15 cellular contexts compared by ENCODE assay signal in genomic region chr1:231272880-231273279, GRCh38. TPM values are rescaled to one million over a fixed set of nuclear protein-coding genes. Genes with fewer than 3 reads are reported as not detected.
DNase-seq lines count a peak whose midpoint lies in the region; ATAC-seq and TF ChIP-seq lines count a peak whose summit lies in the region.
"Had no signal": no experiment of that assay in that cellular context is flagged by ENCODE, and none has a peak within 500 bp of the region (broad histone marks: within the 10 kb centered on the region; RNA-seq: fewer than 3 reads in every experiment).

No MANE protein-coding gene starts in this region.

- peak overlapping the region; percentile 38 to 62 for H3K27ac Mint-ChIP-seq in natural killer cell treated with Interleukin-12 subunit alpha and Interleukin-12 subunit beta and Interleukin-15 and Interleukin-18, amount 100 ng/mL, for 72 hours
- H3K27ac Mint-ChIP-seq in natural killer cell: no peak overlapping the region
- H3K27ac Mint-ChIP-seq in activated naive CD8-positive, alpha-beta T cell: peak overlapping the region; percentile 89
- H3K27ac Mint-ChIP-seq: T-helper 17 cell had no signal

- ATAC-seq in natural killer cell treated with Interleukin-12 subunit alpha and Interleukin-12 subunit beta and Interleukin-15 and Interleukin-18, amount 100 ng/mL, for 72 hours: no peak
- no peak for ATAC-seq in natural killer cell
- no peak for ATAC-seq in HG03457 (IDR thresholded peaks at IDR 0.05; ENCODE audit: unreplicated experiment)
- ATAC-seq in GM21737 (IDR thresholded peaks at IDR 0.05; ENCODE audit: unreplicated experiment): no peak
- no peak for ATAC-seq in GM18861 (IDR thresholded peaks at IDR 0.05; ENCODE audit: unreplicated experiment)
- ATAC-seq: T-helper 17 cell had no signal

- TF ChIP-seq CTCF in natural killer cell (IDR thresholded peaks at IDR 0.05): no peak

- no peaks in the 10 kb centered on the region for H3K9me3 Mint-ChIP-seq in natural killer cell treated with Interleukin-12 subunit alpha and Interleukin-12 subunit beta and Interleukin-15 and Interleukin-18, amount 100 ng/mL, for 72 hours
- no peaks in the 10 kb centered on the region for H3K9me3 Mint-ChIP-seq in natural killer cell
- H3K9me3 Mint-ChIP-seq in activated naive CD8-positive, alpha-beta T cell (ENCODE audit: low read depth): no peaks in the 10 kb centered on the region

- peak overlapping the region; percentile 42 for H3K4me3 Mint-ChIP-seq in natural killer cell treated with Interleukin-12 subunit alpha and Interleukin-12 subunit beta and Interleukin-15 and Interleukin-18, amount 100 ng/mL, for 72 hours
- no peak overlapping the region for H3K4me3 Mint-ChIP-seq in natural killer cell
- H3K4me3 Mint-ChIP-seq in activated naive CD8-positive, alpha-beta T cell: no peak overlapping the region
- H3K4me3 Mint-ChIP-seq: T-helper 17 cell had no signal

- no peaks in the 10 kb centered on the region for H3K27me3 Mint-ChIP-seq in natural killer cell treated with Interleukin-12 subunit alpha and Interleukin-12 subunit beta and Interleukin-15 and Interleukin-18, amount 100 ng/mL, for 72 hours
- H3K27me3 Mint-ChIP-seq in natural killer cell (ENCODE audit: low read depth in 2 of 2): no peaks in the 10 kb centered on the region
- H3K27me3 Mint-ChIP-seq in activated naive CD8-positive, alpha-beta T cell: no peaks in the 10 kb centered on the region
- H3K27me3 Mint-ChIP-seq: T-helper 17 cell had no signal

- intact Hi-C loops in natural killer cell (cut with micrococcal nuclease): no loop called here

- H3K36me3 Mint-ChIP-seq in natural killer cell treated with Interleukin-12 subunit alpha and Interleukin-12 subunit beta and Interleukin-15 and Interleukin-18, amount 100 ng/mL, for 72 hours: peaks cover 25% of the 10 kb centered on the region
- peaks cover 41% of the 10 kb centered on the region for H3K36me3 Mint-ChIP-seq in natural killer cell
- peaks cover 34% of the 10 kb centered on the region for H3K36me3 Mint-ChIP-seq in activated naive CD8-positive, alpha-beta T cell

- H3K4me1 Mint-ChIP-seq in natural killer cell treated with Interleukin-12 subunit alpha and Interleukin-12 subunit beta and Interleukin-15 and Interleukin-18, amount 100 ng/mL, for 72 hours (ENCODE audit: low read depth in 2 of 2): peaks cover 7 to 9% of the 10 kb centered on the region in 2 donors
- H3K4me1 Mint-ChIP-seq in natural killer cell: no peaks in the 10 kb centered on the region
- H3K4me1 Mint-ChIP-seq in activated naive CD8-positive, alpha-beta T cell (ENCODE audit: low read depth): peaks cover 9% of the 10 kb centered on the region

- no peak for DNase-seq in natural killer cell treated with Interleukin-12 subunit alpha and Interleukin-12 subunit beta and Interleukin-15 and Interleukin-18, amount 100 ng/mL, for 72 hours (ENCODE audit: low spot score)
- no peak for DNase-seq in natural killer cell
- peak; percentile 91 for DNase-seq in islet precursor cell
- DNase-seq in middle frontal gyrus (ENCODE audit: extremely low spot score, low spot score): no peak
- DNase-seq: cerebellar nuclear complex; Kasumi-1; left cardiac atrium; NCI-H2171; OCI-M1; stimulated activated CD4-positive, alpha-beta T cell treated with anti-CD3 and anti-CD28 coated beads, Interleukin-15, amount 100 ng/mL, for 24 hours; T-helper 17 cell had no signal

RNA-seq across cellular contexts. Expression of gene GNPAT, which starts 31.9 kb away (rescaled TPM):
- 10 to 100 TPM; 34.0 to 38.0 TPM for total RNA-seq in natural killer cell treated with Interleukin-12 subunit alpha and Interleukin-12 subunit beta and Interleukin-15 and Interleukin-18, amount 100 ng/mL, for 72 hours
- total RNA-seq in natural killer cell: 10 to 100 TPM; 20.5 to 29.3 (median 23.1) TPM

Comparison
In these comparisons a context has a peak if more than half of its experiments do, and no peak if none do; other contexts are left out.
1. H3K27ac Mint-ChIP-seq: peak in natural killer cell treated with Interleukin-12 subunit alpha and Interleukin-12 subunit beta and Interleukin-15 and Interleukin-18, amount 100 ng/mL, for 72 hours (2 of 2) and activated naive CD8-positive, alpha-beta T cell (single experiment); none in natural killer cell (0 of 2).